In genomic region chr12:14395059-14395778, GRCh38 we compare ENCODE assay signal across 8 cellular contexts. TPM values are rescaled to one million over a fixed set of nuclear protein-coding genes. Genes with fewer than 3 reads are reported as not detected.
DNase-seq lines count a peak whose midpoint lies in the region; ATAC-seq lines count a peak whose summit lies in the region.

No MANE protein-coding gene starts in this region.

- H3K9me3 ChIP-seq in muscle layer of duodenum (ENCODE audit: control insufficient read depth in 1 of 2, low read length in 2 of 2), result peaks cover 0 to 13% of the 10 kb centered on the region in 2 donors

- peaks cover 5 to 29% of the 10 kb centered on the region in 2 donors for H3K4me1 ChIP-seq in muscle layer of duodenum (ENCODE audit: control insufficient read depth in 1 of 2, insufficient read depth in 2 of 2, low read length in 2 of 2)

- H3K27ac Mint-ChIP-seq in activated naive CD4-positive, alpha-beta T cell treated with anti-CD3 and anti-CD28 coated beads, Interleukin-2, amount 50 U/mL, for 24 hours, result peak overlapping the region; percentile 95
- H3K27ac Mint-ChIP-seq in activated naive CD8-positive, alpha-beta T cell, result peak overlapping the region; percentile 95

- no peak for DNase-seq in activated naive CD4-positive, alpha-beta T cell treated with anti-CD3 and anti-CD28 coated beads, Interleukin-2, amount 50 U/mL, for 16 hours
- DNase-seq in mucosa of gallbladder (ENCODE audit: low spot score) (no peak), NCI-H2196 (lab: John Stamatoyannopoulos, UW; ENCODE audit: unreplicated experiment) (no peak)
- DNase-seq in activated CD4-positive, alpha-beta T cell treated with anti-CD3 and anti-CD28 coated beads, Interleukin-2, amount 50 U/mL, for 4 hours, result no peak

- H3K27me3 Mint-ChIP-seq in activated naive CD4-positive, alpha-beta T cell treated with anti-CD3 and anti-CD28 coated beads, Interleukin-2, amount 50 U/mL, for 24 hours, result no peaks in the 10 kb centered on the region
- H3K27me3 Mint-ChIP-seq in activated naive CD8-positive, alpha-beta T cell, result no peaks in the 10 kb centered on the region

- peak overlapping the region; percentile 86 for H3K4me3 Mint-ChIP-seq in activated naive CD4-positive, alpha-beta T cell treated with anti-CD3 and anti-CD28 coated beads, Interleukin-2, amount 50 U/mL, for 24 hours
- H3K4me3 Mint-ChIP-seq in activated naive CD8-positive, alpha-beta T cell, result peak overlapping the region; percentile 77

- no peaks in the 10 kb centered on the region for H3K36me3 ChIP-seq in muscle layer of duodenum (ENCODE audit: control insufficient read depth in 1 of 2, insufficient read depth in 2 of 2, low read length in 2 of 2)

- H3K36me3 Mint-ChIP-seq in activated naive CD4-positive, alpha-beta T cell treated with anti-CD3 and anti-CD28 coated beads, Interleukin-2, amount 50 U/mL, for 24 hours, result peaks cover 10% of the 10 kb centered on the region
- peaks cover 10% of the 10 kb centered on the region for H3K36me3 Mint-ChIP-seq in activated naive CD8-positive, alpha-beta T cell

- no peaks in the 10 kb centered on the region for H3K27me3 ChIP-seq in muscle layer of duodenum (ENCODE audit: low read depth, low read length)

- peaks cover 94% of the 10 kb centered on the region for H3K4me1 Mint-ChIP-seq in activated naive CD4-positive, alpha-beta T cell treated with anti-CD3 and anti-CD28 coated beads, Interleukin-2, amount 50 U/mL, for 24 hours
- peaks cover 89% of the 10 kb centered on the region for H3K4me1 Mint-ChIP-seq in activated naive CD8-positive, alpha-beta T cell (ENCODE audit: low read depth)

- peaks cover 5% of the 10 kb centered on the region for H3K9me3 Mint-ChIP-seq in activated naive CD4-positive, alpha-beta T cell treated with anti-CD3 and anti-CD28 coated beads, Interleukin-2, amount 50 U/mL, for 24 hours
- peaks cover 4% of the 10 kb centered on the region for H3K9me3 Mint-ChIP-seq in activated naive CD8-positive, alpha-beta T cell (ENCODE audit: low read depth)

- peak; percentile 48 for ATAC-seq in HG03139 (IDR thresholded peaks at IDR 0.05; ENCODE audit: unreplicated experiment)

- peak overlapping the region; percentile 65 for H3K27ac ChIP-seq in muscle layer of duodenum (ENCODE audit: low read length)

- H3K4me3 ChIP-seq in muscle layer of duodenum (ENCODE audit: low read depth in 1 of 2, low read length in 2 of 2), result peak overlapping the region; percentile 30 to 48

RNA-seq across cellular contexts. Expression of gene ATF7IP, which starts 29.7 kb away (rescaled TPM):
- 70.6 TPM for total RNA-seq in mucosa of gallbladder
